30 cellular contexts compared by ENCODE assay signal in genomic region chr10:61912981-61913380, GRCh38.
"Had no signal": no experiment of that assay in that cellular context is flagged by ENCODE, and none has a peak within 500 bp of the region (broad histone marks: within the 10 kb centered on the region; RNA-seq: fewer than 3 reads in every experiment).

No MANE protein-coding gene starts in this region.

- H3K27me3 ChIP-seq: adrenal gland, body of pancreas, colonic mucosa, esophagus squamous epithelium, gastroesophageal sphincter, heart right ventricle, hepatocyte had no signal

- H3K27ac ChIP-seq: body of pancreas, colonic mucosa, epithelial cell of prostate, esophagus squamous epithelium, gastroesophageal sphincter, heart right ventricle, hepatocyte had no signal

- H3K27ac Mint-ChIP-seq: activated CD4-positive, alpha-beta T cell treated with anti-CD3 and anti-CD28 coated beads for 36 hours; activated CD4-positive, alpha-beta T cell treated with anti-CD3 and anti-CD28 coated beads, Interleukin-2, amount 10 ng/mL, durations not matched to agents 24 days and 14 days; activated CD8-positive, alpha-beta T cell treated with anti-CD3 and anti-CD28 coated beads for 36 hours; activated naive CD4-positive, alpha-beta T cell treated with anti-CD3 and anti-CD28 coated beads, Interleukin-2, amount 10 ng/mL, durations not matched to agents 7 days and 5 days; activated naive CD8-positive, alpha-beta T cell treated with anti-CD3 and anti-CD28 coated beads for 36 hours; activated naive CD8-positive, alpha-beta T cell treated with anti-CD3 and anti-CD28 coated beads, Interleukin-2, amount 50 U/mL, for 24 hours; activated T-helper 17 cell treated with anti-CD3 and anti-CD28 coated beads, Interleukin-2, amount 50 U/mL, for 72 hours had no signal

- H3K36me3 ChIP-seq: adrenal gland, colonic mucosa, gastroesophageal sphincter had no signal

- H3K4me2 ChIP-seq: hepatocyte had no signal

- FAIRE-seq: endothelial cell of umbilical vein had no signal

- H3K4me1 ChIP-seq: body of pancreas, colonic mucosa had no signal

- H2AFZ ChIP-seq: hepatocyte had no signal

- H3K27me3 Mint-ChIP-seq: activated CD4-positive, alpha-beta T cell treated with anti-CD3 and anti-CD28 coated beads for 36 hours; activated CD4-positive, alpha-beta T cell treated with anti-CD3 and anti-CD28 coated beads, Interleukin-2, amount 10 ng/mL, durations not matched to agents 24 days and 14 days; activated CD8-positive, alpha-beta T cell treated with anti-CD3 and anti-CD28 coated beads for 36 hours; activated naive CD4-positive, alpha-beta T cell treated with anti-CD3 and anti-CD28 coated beads, Interleukin-2, amount 10 ng/mL, durations not matched to agents 7 days and 5 days; activated naive CD8-positive, alpha-beta T cell treated with anti-CD3 and anti-CD28 coated beads for 36 hours; activated naive CD8-positive, alpha-beta T cell treated with anti-CD3 and anti-CD28 coated beads, Interleukin-2, amount 50 U/mL, for 24 hours; activated T-helper 17 cell treated with anti-CD3 and anti-CD28 coated beads, Interleukin-2, amount 50 U/mL, for 72 hours had no signal

- DNase-seq: activated CD4-positive, alpha-beta T cell treated with anti-CD3 and anti-CD28 coated beads for 36 hours; activated CD4-positive, alpha-beta T cell treated with anti-CD3 and anti-CD28 coated beads, Interleukin-2, amount 10 ng/mL, durations not matched to agents 24 days and 14 days; activated CD4-positive, CD25-positive, alpha-beta regulatory T cell; activated CD4-positive, CD25-positive, alpha-beta regulatory T cell treated with anti-CD3 and anti-CD28 coated beads, Interleukin-2, amount 50 U/mL, for 72 hours; activated CD8-positive, alpha-beta memory T cell treated with anti-CD3 and anti-CD28 coated beads for 24 hours; activated CD8-positive, alpha-beta T cell treated with anti-CD3 and anti-CD28 coated beads for 36 hours; activated effector memory CD4-positive, alpha-beta T cell treated with Interleukin-2 at 50 U/mL for 16 hours; activated gamma-delta T cell treated with Interleukin-2 at 50 U/mL for 16 hours; activated naive CD4-positive, alpha-beta T cell treated with anti-CD3 and anti-CD28 coated beads, Interleukin-2, amount 10 ng/mL, durations not matched to agents 7 days and 5 days; activated naive CD8-positive, alpha-beta T cell treated with anti-CD3 and anti-CD28 coated beads for 36 hours; activated naive CD8-positive, alpha-beta T cell treated with anti-CD3 and anti-CD28 coated beads, Interleukin-2, amount 50 U/mL, for 24 hours; activated T-cell treated with anti-CD3 and anti-CD28 coated beads, Interleukin-2, amount 50 U/mL, for 4 hours; adrenal gland; amygdala; aorta; body of pancreas; caudate nucleus; cerebellar nuclear complex; colonic mucosa; effector CD8-positive, alpha-beta T cell; esophagus squamous epithelium; foreskin melanocyte; heart right ventricle; T-helper 1 cell; T-helper 2 cell had no signal

- H3K9me3 ChIP-seq: adrenal gland, body of pancreas, colonic mucosa, esophagus squamous epithelium had no signal

- H3K4me3 Mint-ChIP-seq: activated CD4-positive, alpha-beta T cell treated with anti-CD3 and anti-CD28 coated beads for 36 hours; activated CD4-positive, alpha-beta T cell treated with anti-CD3 and anti-CD28 coated beads, Interleukin-2, amount 10 ng/mL, durations not matched to agents 24 days and 14 days; activated CD8-positive, alpha-beta T cell treated with anti-CD3 and anti-CD28 coated beads for 36 hours; activated naive CD4-positive, alpha-beta T cell treated with anti-CD3 and anti-CD28 coated beads, Interleukin-2, amount 10 ng/mL, durations not matched to agents 7 days and 5 days; activated naive CD8-positive, alpha-beta T cell treated with anti-CD3 and anti-CD28 coated beads for 36 hours; activated naive CD8-positive, alpha-beta T cell treated with anti-CD3 and anti-CD28 coated beads, Interleukin-2, amount 50 U/mL, for 24 hours; activated T-cell treated with anti-CD3 and anti-CD28 coated beads, Interleukin-2, amount 50 U/mL, for 4 hours; activated T-helper 17 cell treated with anti-CD3 and anti-CD28 coated beads, Interleukin-2, amount 50 U/mL, for 72 hours had no signal

- ATAC-seq: activated CD4-positive, alpha-beta T cell treated with anti-CD3 and anti-CD28 coated beads for 36 hours; activated CD8-positive, alpha-beta T cell treated with anti-CD3 and anti-CD28 coated beads for 36 hours; activated naive CD8-positive, alpha-beta T cell treated with anti-CD3 and anti-CD28 coated beads, Interleukin-2, amount 50 U/mL, for 24 hours; activated T-cell treated with anti-CD3 and anti-CD28 coated beads, Interleukin-2, amount 50 U/mL, for 4 hours; activated T-helper 17 cell treated with anti-CD3 and anti-CD28 coated beads, Interleukin-2, amount 50 U/mL, for 72 hours; body of pancreas; gastroesophageal sphincter had no signal

- H3K4me3 ChIP-seq: adrenal gland, body of pancreas, colonic mucosa, esophagus squamous epithelium, gastroesophageal sphincter, heart right ventricle, hepatocyte had no signal
